1 cellular context compared by ENCODE assay signal in the genomic region with DNA sequence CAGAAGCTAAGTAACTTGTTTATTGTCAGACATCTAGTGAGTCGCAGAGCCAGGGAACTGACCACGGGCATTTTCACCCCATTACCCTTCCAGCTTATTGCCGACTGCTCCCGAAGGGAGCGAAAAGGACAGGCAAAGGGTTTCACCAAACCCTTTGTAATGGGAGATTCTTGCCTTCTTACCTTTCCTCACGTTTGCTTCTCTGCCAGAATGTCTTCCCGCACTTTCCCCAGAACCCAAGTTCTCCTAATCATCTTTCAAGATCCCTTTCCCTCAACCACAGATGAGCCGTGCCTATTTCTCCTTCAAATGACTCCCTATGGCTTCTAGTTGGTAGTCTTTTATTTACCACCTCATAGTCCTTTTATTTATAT.
TF ChIP-seq lines count a peak whose summit lies in the region.

No MANE protein-coding gene starts in this region.

TF ChIP-seq in endothelial cell of umbilical vein, 7 proteins besides CTCF, POLR2A, EP300 and RAD21:
- TF ChIP-seq MYC (IDR thresholded peaks at IDR 0.05; ENCODE audit: low read depth, low read length) (no peak), EZH2 (IDR thresholded peaks at IDR 0.05; ENCODE audit: borderline replicate concordance, low read depth, low read length, severe bottlenecking) (no peak), JUN (IDR thresholded peaks at IDR 0.05; ENCODE audit: borderline replicate concordance, insufficient read depth, insufficient read length, low read depth) (no peak), FOS (IDR thresholded peaks at IDR 0.05; ENCODE audit: borderline replicate concordance, insufficient read depth, low read length) (no peak), POLR2AphosphoS5 (IDR thresholded peaks at IDR 0.05; ENCODE audit: insufficient read depth, low read depth, low read length) (no peak), GATA2 (IDR thresholded peaks at IDR 0.05; ENCODE audit: insufficient read depth, insufficient read length, low read depth, low read length) (no peak)
- TF ChIP-seq, protein P1, sequence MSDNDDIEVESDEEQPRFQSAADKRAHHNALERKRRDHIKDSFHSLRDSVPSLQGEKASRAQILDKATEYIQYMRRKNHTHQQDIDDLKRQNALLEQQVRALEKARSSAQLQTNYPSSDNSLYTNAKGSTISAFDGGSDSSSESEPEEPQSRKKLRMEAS (IDR thresholded peaks at IDR 0.05; ENCODE audit: insufficient read depth, insufficient read length) = no peak
TF ChIP-seq in endothelial cell of umbilical vein: peak in this region for 0.
